Comparison of ENCODE assay signal across 22 cellular contexts in the genomic region with DNA sequence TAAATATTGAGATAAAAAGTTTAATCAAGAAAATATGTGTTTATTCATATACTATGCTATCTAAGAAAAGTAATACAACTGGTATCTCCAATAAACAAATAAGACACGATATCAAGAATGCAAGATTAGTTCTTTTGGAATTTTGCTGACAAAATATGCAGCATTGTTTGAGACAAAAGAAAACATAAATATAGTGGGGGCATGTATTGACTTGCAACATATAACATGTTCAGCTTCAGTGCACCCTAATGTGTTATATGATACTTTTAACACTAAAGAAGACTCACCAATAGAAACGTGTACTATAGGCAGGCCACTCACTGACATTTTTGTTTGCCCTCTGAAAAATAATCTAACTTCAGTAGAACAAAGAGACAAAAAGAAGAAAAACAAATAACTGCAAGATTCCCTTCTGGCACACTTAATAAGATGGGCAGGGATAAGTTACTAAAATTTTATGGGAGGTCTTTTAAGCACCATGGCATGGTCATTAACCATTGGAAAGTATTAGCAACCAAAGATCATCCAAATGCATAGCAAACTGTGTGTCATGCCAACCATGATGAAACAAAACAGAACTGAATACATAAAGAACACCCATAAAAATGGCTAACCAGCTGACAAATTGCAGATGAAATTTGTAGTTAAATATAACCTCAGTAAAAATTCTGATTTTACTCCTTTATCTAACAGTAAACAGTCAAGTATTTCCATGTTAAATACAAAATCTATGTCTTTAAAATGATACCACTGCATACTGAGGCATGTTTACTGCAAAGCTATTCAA.
"Had no signal": no experiment of that assay in that cellular context is flagged by ENCODE, and none has a peak within 500 bp of the region (broad histone marks: within the 10 kb centered on the region; RNA-seq: fewer than 3 reads in every experiment).

No MANE protein-coding gene starts in this region.

- H3K36me3 ChIP-seq: cardiac muscle cell, thyroid gland had no signal

- H3K4me3 Mint-ChIP-seq: activated CD4-positive, alpha-beta memory T cell treated with anti-CD3 and anti-CD28 coated beads, Interleukin-2, amount 10 ng/mL, durations not matched to agents 7 days and 5 days; activated CD4-positive, alpha-beta T cell treated with anti-CD3 and anti-CD28 coated beads, Interleukin-2, amount 10 ng/mL, durations not matched to agents 24 days and 14 days; activated naive CD4-positive, alpha-beta T cell treated with anti-CD3 and anti-CD28 coated beads, Interleukin-2, amount 10 ng/mL, durations not matched to agents 7 days and 5 days; activated naive CD8-positive, alpha-beta T cell treated with anti-CD3 and anti-CD28 coated beads, Interleukin-2, amount 50 U/mL, for 24 hours; activated T-cell treated with anti-CD3 and anti-CD28 coated beads, Interleukin-2, amount 50 U/mL, for 72 hours; mesothelial cell of epicardium; natural killer cell; stimulated activated naive CD8-positive, alpha-beta T cell treated with anti-CD3 and anti-CD28 coated beads, Interleukin-15, Interleukin-2, amounts not matched to agents 100 ng/mL and 50 ng/mL, for 24 hours; T-helper 2 cell treated with Interferon-gamma antibody and Interleukin-4, amounts not matched to agents 5 μg/mL and 100 μg/mL, for 36 hours had no signal

- H3K4me3 ChIP-seq: cardiac muscle cell, lung, thyroid gland had no signal

- ATAC-seq: activated CD4-positive, CD25-positive, alpha-beta regulatory T cell treated with anti-CD3 and anti-CD28 coated beads, Interleukin-2, amount 50 U/mL, for 24 hours; activated naive CD8-positive, alpha-beta T cell treated with anti-CD3 and anti-CD28 coated beads, Interleukin-2, amount 50 U/mL, for 24 hours; activated T-cell treated with anti-CD3 and anti-CD28 coated beads, Interleukin-2, amount 50 U/mL, for 72 hours; left lobe of liver; natural killer cell; right cardiac atrium had no signal

- H3K27me3 Mint-ChIP-seq: activated CD4-positive, alpha-beta memory T cell treated with anti-CD3 and anti-CD28 coated beads, Interleukin-2, amount 10 ng/mL, durations not matched to agents 7 days and 5 days; activated CD4-positive, alpha-beta T cell treated with anti-CD3 and anti-CD28 coated beads, Interleukin-2, amount 10 ng/mL, durations not matched to agents 24 days and 14 days; activated naive CD4-positive, alpha-beta T cell treated with anti-CD3 and anti-CD28 coated beads, Interleukin-2, amount 10 ng/mL, durations not matched to agents 7 days and 5 days; activated naive CD8-positive, alpha-beta T cell treated with anti-CD3 and anti-CD28 coated beads, Interleukin-2, amount 50 U/mL, for 24 hours; stimulated activated naive CD8-positive, alpha-beta T cell treated with anti-CD3 and anti-CD28 coated beads, Interleukin-15, Interleukin-2, amounts not matched to agents 100 ng/mL and 50 ng/mL, for 24 hours had no signal

- H3K27ac ChIP-seq: cardiac muscle cell, parathyroid adenoma, thyroid gland, VCaP had no signal

- DNase-seq: activated CD4-positive, alpha-beta memory T cell treated with anti-CD3 and anti-CD28 coated beads, Interleukin-2, amount 10 ng/mL, durations not matched to agents 7 days and 5 days; activated CD4-positive, alpha-beta T cell treated with anti-CD3 and anti-CD28 coated beads, Interleukin-2, amount 10 ng/mL, durations not matched to agents 24 days and 14 days; activated effector memory CD4-positive, alpha-beta T cell treated with Interleukin-2 at 50 U/mL for 16 hours; activated naive CD4-positive, alpha-beta T cell treated with anti-CD3 and anti-CD28 coated beads, Interleukin-2, amount 10 ng/mL, durations not matched to agents 7 days and 5 days; activated naive CD8-positive, alpha-beta T cell treated with anti-CD3 and anti-CD28 coated beads, Interleukin-2, amount 50 U/mL, for 24 hours; activated T-cell treated with anti-CD3 and anti-CD28 coated beads, Interleukin-2, amount 50 U/mL, for 72 hours; foreskin fibroblast; kidney; natural killer cell; right cardiac atrium; stimulated activated CD4-positive, alpha-beta T cell treated with anti-CD3 and anti-CD28 coated beads, Interleukin-1b, Interleukin-23, amount 100 ng/mL, for 48 hours; substantia nigra; thyroid gland had no signal

- H3K27me3 ChIP-seq: cardiac muscle cell, thyroid gland had no signal

- H3K36me3 Mint-ChIP-seq: activated naive CD4-positive, alpha-beta T cell treated with anti-CD3 and anti-CD28 coated beads, Interleukin-2, amount 10 ng/mL, durations not matched to agents 7 days and 5 days; mesothelial cell of epicardium; natural killer cell had no signal

- H3K4me1 Mint-ChIP-seq: activated CD4-positive, alpha-beta memory T cell treated with anti-CD3 and anti-CD28 coated beads, Interleukin-2, amount 10 ng/mL, durations not matched to agents 7 days and 5 days; activated CD4-positive, alpha-beta T cell treated with anti-CD3 and anti-CD28 coated beads, Interleukin-2, amount 10 ng/mL, durations not matched to agents 24 days and 14 days; activated naive CD4-positive, alpha-beta T cell treated with anti-CD3 and anti-CD28 coated beads, Interleukin-2, amount 10 ng/mL, durations not matched to agents 7 days and 5 days; activated naive CD8-positive, alpha-beta T cell treated with anti-CD3 and anti-CD28 coated beads, Interleukin-2, amount 50 U/mL, for 24 hours; natural killer cell had no signal

- H3K9me3 Mint-ChIP-seq: activated CD4-positive, alpha-beta memory T cell treated with anti-CD3 and anti-CD28 coated beads, Interleukin-2, amount 10 ng/mL, durations not matched to agents 7 days and 5 days; activated CD4-positive, alpha-beta T cell treated with anti-CD3 and anti-CD28 coated beads, Interleukin-2, amount 10 ng/mL, durations not matched to agents 24 days and 14 days; activated naive CD4-positive, alpha-beta T cell treated with anti-CD3 and anti-CD28 coated beads, Interleukin-2, amount 10 ng/mL, durations not matched to agents 7 days and 5 days; activated naive CD8-positive, alpha-beta T cell treated with anti-CD3 and anti-CD28 coated beads, Interleukin-2, amount 50 U/mL, for 24 hours; mesothelial cell of epicardium; stimulated activated naive CD8-positive, alpha-beta T cell treated with anti-CD3 and anti-CD28 coated beads, Interleukin-15, Interleukin-2, amounts not matched to agents 100 ng/mL and 50 ng/mL, for 24 hours; T-helper 2 cell treated with Interferon-gamma antibody and Interleukin-4, amounts not matched to agents 5 μg/mL and 100 μg/mL, for 36 hours had no signal

- H2AFZ ChIP-seq: parathyroid adenoma had no signal

- H3K9ac ChIP-seq: parathyroid adenoma had no signal

- H3K9me3 ChIP-seq: thyroid gland had no signal

- H3K27ac Mint-ChIP-seq: activated CD4-positive, alpha-beta memory T cell treated with anti-CD3 and anti-CD28 coated beads, Interleukin-2, amount 10 ng/mL, durations not matched to agents 7 days and 5 days; activated CD4-positive, alpha-beta T cell treated with anti-CD3 and anti-CD28 coated beads, Interleukin-2, amount 10 ng/mL, durations not matched to agents 24 days and 14 days; activated naive CD4-positive, alpha-beta T cell treated with anti-CD3 and anti-CD28 coated beads, Interleukin-2, amount 10 ng/mL, durations not matched to agents 7 days and 5 days; activated naive CD8-positive, alpha-beta T cell treated with anti-CD3 and anti-CD28 coated beads, Interleukin-2, amount 50 U/mL, for 24 hours; activated T-cell treated with anti-CD3 and anti-CD28 coated beads, Interleukin-2, amount 50 U/mL, for 72 hours; mesothelial cell of epicardium; natural killer cell; stimulated activated naive CD8-positive, alpha-beta T cell treated with anti-CD3 and anti-CD28 coated beads, Interleukin-15, Interleukin-2, amounts not matched to agents 100 ng/mL and 50 ng/mL, for 24 hours; T-helper 2 cell treated with Interferon-gamma antibody and Interleukin-4, amounts not matched to agents 5 μg/mL and 100 μg/mL, for 36 hours had no signal

- H3K4me1 ChIP-seq: parathyroid adenoma, thyroid gland had no signal
